In the genomic region with DNA sequence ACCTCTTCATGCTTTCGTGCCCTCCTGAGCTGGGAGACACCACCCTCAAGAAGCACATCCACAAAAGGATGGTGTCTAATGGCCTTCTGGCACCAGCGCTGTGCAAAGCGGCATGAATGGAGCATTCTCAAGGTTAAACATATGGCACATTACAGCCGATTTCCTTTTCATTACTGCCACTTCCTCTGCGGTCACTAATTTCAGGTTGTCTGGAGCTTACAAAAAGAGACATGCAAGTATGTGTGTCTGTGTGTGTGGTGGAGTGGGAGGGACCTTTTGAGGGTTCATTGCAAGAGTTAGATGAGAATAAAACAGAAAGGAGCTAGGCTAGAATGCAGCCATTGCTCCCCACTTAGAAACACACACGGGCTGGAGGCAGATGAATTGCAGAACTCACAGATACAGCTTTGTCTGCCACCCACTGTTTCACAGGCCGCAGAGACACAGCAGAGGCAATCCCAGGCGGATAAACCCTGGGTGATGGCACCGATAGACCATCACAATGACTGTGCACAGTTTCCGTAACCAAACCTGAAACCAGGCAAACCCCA, we compare ENCODE assay signal across 1 cellular context.
TF ChIP-seq lines count a peak whose summit lies in the region.

No MANE protein-coding gene starts in this region.

TF ChIP-seq in K562, 482 proteins besides CTCF, POLR2A, EP300 and RAD21 (continued from another document):
- TF ChIP-seq SPI1 (IDR thresholded peaks at IDR 0.05; ENCODE audit: borderline replicate concordance, low read depth, low read length) (peak; percentile 66; the same call in 1 of the 2 replicates), ATF7 (IDR thresholded peaks at IDR 0.05) (no peak), ZNF79 (CRISPR knock-in tag; IDR thresholded peaks at IDR 0.05; ENCODE audit: low read depth) (no peak), NFE2 (IDR thresholded peaks at IDR 0.05; ENCODE audit: low read depth) (peak; percentile 81), TCF7 (IDR thresholded peaks at IDR 0.05; ENCODE audit: borderline replicate concordance) (no peak), MAFG (tag; conservative IDR thresholded peaks at IDR 0.05) (peak; percentile 67), YY1 (IDR thresholded peaks at IDR 0.05; ENCODE audit: borderline replicate concordance in 1 of 3, control insufficient read depth in 1 of 3, extremely low read depth in 1 of 3, insufficient read depth in 3 of 3, insufficient read length in 1 of 3, insufficient replicate concordance in 2 of 3, low read depth in 1 of 3, low read length in 2 of 3) (no peak), SMARCB1 (IDR thresholded peaks at IDR 0.05; ENCODE audit: insufficient read length, low read depth) (no peak), POLR2B (IDR thresholded peaks at IDR 0.05; ENCODE audit: low read depth, partially characterized antibody) (no peak), ZSCAN29 (IDR thresholded peaks at IDR 0.05) (no peak), TFAM (CRISPR knock-in tag; conservative IDR thresholded peaks at IDR 0.05) (no peak), CBFA2T2 (conservative IDR thresholded peaks at IDR 0.05) (no peak), RNF2 (IDR thresholded peaks at IDR 0.05) (no peak), NFE2L1 (tag; IDR thresholded peaks at IDR 0.05; ENCODE audit: borderline replicate concordance, low read depth) (no peak), SRSF1 (IDR thresholded peaks at IDR 0.05; ENCODE audit: low read depth, low read length) (no peak), KAT2B (IDR thresholded peaks at IDR 0.05; ENCODE audit: low read depth, low read length) (no peak), XRCC5 (IDR thresholded peaks at IDR 0.05; ENCODE audit: low read depth, low read length) (0 out of 2 replicates have a peak, but pooled peaks have one; percentile 8), SNRNP70 (optimal IDR thresholded peaks at IDR 0.05; ENCODE audit: low read depth, low read length) (no peak)
- TF ChIP-seq, protein P1, sequence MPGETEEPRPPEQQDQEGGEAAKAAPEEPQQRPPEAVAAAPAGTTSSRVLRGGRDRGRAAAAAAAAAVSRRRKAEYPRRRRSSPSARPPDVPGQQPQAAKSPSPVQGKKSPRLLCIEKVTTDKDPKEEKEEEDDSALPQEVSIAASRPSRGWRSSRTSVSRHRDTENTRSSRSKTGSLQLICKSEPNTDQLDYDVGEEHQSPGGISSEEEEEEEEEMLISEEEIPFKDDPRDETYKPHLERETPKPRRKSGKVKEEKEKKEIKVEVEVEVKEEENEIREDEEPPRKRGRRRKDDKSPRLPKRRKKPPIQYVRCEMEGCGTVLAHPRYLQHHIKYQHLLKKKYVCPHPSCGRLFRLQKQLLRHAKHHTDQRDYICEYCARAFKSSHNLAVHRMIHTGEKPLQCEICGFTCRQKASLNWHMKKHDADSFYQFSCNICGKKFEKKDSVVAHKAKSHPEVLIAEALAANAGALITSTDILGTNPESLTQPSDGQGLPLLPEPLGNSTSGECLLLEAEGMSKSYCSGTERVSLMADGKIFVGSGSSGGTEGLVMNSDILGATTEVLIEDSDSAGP (CRISPR knock-in tag; IDR thresholded peaks at IDR 0.05) = no peak
- TF ChIP-seq, protein P2, sequence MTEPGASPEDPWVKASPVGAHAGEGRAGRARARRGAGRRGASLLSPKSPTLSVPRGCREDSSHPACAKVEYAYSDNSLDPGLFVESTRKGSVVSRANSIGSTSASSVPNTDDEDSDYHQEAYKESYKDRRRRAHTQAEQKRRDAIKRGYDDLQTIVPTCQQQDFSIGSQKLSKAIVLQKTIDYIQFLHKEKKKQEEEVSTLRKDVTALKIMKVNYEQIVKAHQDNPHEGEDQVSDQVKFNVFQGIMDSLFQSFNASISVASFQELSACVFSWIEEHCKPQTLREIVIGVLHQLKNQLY (CRISPR knock-in tag; conservative IDR thresholded peaks at IDR 0.05) = no peak
